7 cellular contexts compared by ENCODE assay signal in genomic region chr1:153881764-153882163, GRCh38. TPM values are rescaled to one million over a fixed set of nuclear protein-coding genes. Genes with fewer than 3 reads are reported as not detected.
A peak's percentile ranks its signal among the peaks of the same experiment; 100 is the strongest.
DNase-seq lines count a peak whose midpoint lies in the region; ATAC-seq and TF ChIP-seq lines count a peak whose summit lies in the region.

No MANE protein-coding gene starts in this region.

- peaks cover 99% of the 10 kb centered on the region for H4K20me1 ChIP-seq in smooth muscle cell (ENCODE audit: low read depth)

- DNase-seq in NCI-H69 (lab: John Stamatoyannopoulos, UW): peak; percentile 93
- peak; percentile 50 for DNase-seq in fibroblast of pulmonary artery (ENCODE audit: low read depth)
- no peak for DNase-seq in smooth muscle cell (lab: John Stamatoyannopoulos, UW; ENCODE audit: unreplicated experiment)
- no peak for DNase-seq in mesenteric fat pad (ENCODE audit: low spot score)
- no peak for DNase-seq in chondrocyte (ENCODE audit: low spot score)

- H3K4me1 ChIP-seq in HUES48 (ENCODE audit: control insufficient read depth, insufficient read depth, low read length): peaks cover 22% of the 10 kb centered on the region
- H3K4me1 ChIP-seq in smooth muscle cell (ENCODE audit: low read depth): peaks cover 16% of the 10 kb centered on the region

- H3K27ac Mint-ChIP-seq in chondrocyte (ENCODE audit: unreplicated experiment): no peak overlapping the region

- H3K27me3 ChIP-seq in HUES48 (ENCODE audit: control insufficient read depth, insufficient read depth, low read length) (no peaks in the 10 kb centered on the region), smooth muscle cell (ENCODE audit: low read depth) (no peaks in the 10 kb centered on the region)

- TF ChIP-seq CTCF in fibroblast of pulmonary artery (IDR thresholded peaks at IDR 0.05; ENCODE audit: low read length, missing control alignments): no peak
- no peak for TF ChIP-seq CTCF in smooth muscle cell (IDR thresholded peaks at IDR 0.05; ENCODE audit: borderline replicate concordance, insufficient read depth, poor library complexity, severe bottlenecking)
- no peak for TF ChIP-seq CTCF in chondrocyte (IDR thresholded peaks at IDR 0.05)

- H3K36me3 ChIP-seq in HUES48 (ENCODE audit: control insufficient read depth, insufficient read depth, low read length): no peaks in the 10 kb centered on the region
- H3K36me3 ChIP-seq in smooth muscle cell (ENCODE audit: low read depth): no peaks in the 10 kb centered on the region

- H3K4me3 ChIP-seq in HUES48 (ENCODE audit: low read depth, low read length): no peak overlapping the region
- peak overlapping the region; percentile 47 for H3K4me3 ChIP-seq in fibroblast of pulmonary artery (replicated peaks; ENCODE audit: low read depth, low read length)
- peak overlapping the region; percentile 30 for H3K4me3 ChIP-seq in smooth muscle cell

- no peaks in the 10 kb centered on the region for H3K27me3 Mint-ChIP-seq in chondrocyte (ENCODE audit: low read depth)

- no peaks in the 10 kb centered on the region for H3K36me3 Mint-ChIP-seq in chondrocyte (ENCODE audit: low read depth)

- H3K4me2 ChIP-seq in smooth muscle cell: peak overlapping the region; percentile 62

- no peaks in the 10 kb centered on the region for H3K9me3 ChIP-seq in HUES48 (ENCODE audit: control insufficient read depth, insufficient read depth, low read length)
- H3K9me3 ChIP-seq in smooth muscle cell (replicated peaks; ENCODE audit: low read depth): no peaks in the 10 kb centered on the region

- H3F3A ChIP-seq in smooth muscle cell (ENCODE audit: low read depth): peaks cover 5% of the 10 kb centered on the region

- no peak for ATAC-seq in HG03457 (IDR thresholded peaks at IDR 0.05; ENCODE audit: unreplicated experiment)

- 73% methylated on average over 9 of the region's 9 CpGs for WGBS in smooth muscle cell (ENCODE audit: low lambda C conversion rate)

- H3K27ac ChIP-seq in HUES48 (ENCODE audit: low read depth, low read length) (peak overlapping the region; percentile 44), smooth muscle cell (ENCODE audit: low read depth) (peak overlapping the region; percentile 36)

- H2AFZ ChIP-seq in smooth muscle cell (ENCODE audit: low read depth): no peak overlapping the region

- no peaks in the 10 kb centered on the region for H3K9me3 Mint-ChIP-seq in chondrocyte (ENCODE audit: low read depth)

- H3K4me1 Mint-ChIP-seq in chondrocyte (ENCODE audit: low read depth): peaks cover 4% of the 10 kb centered on the region

- peaks cover 100% of the 10 kb centered on the region for H3K79me2 ChIP-seq in smooth muscle cell (ENCODE audit: low read depth)

- no peak overlapping the region for H3K4me3 Mint-ChIP-seq in chondrocyte (ENCODE audit: unreplicated experiment)

- no peak overlapping the region for H3K9ac ChIP-seq in HUES48 (ENCODE audit: low read depth, low read length)
- H3K9ac ChIP-seq in smooth muscle cell (ENCODE audit: low read depth): no peak overlapping the region

RNA-seq across cellular contexts. Expression of gene GATAD2B, which starts 41.0 kb away (rescaled TPM):
- total RNA-seq in smooth muscle cell: 13.2 and 24.9 TPM in 2 replicates
- 7.8 and 10.0 TPM in 2 replicates for polyA plus RNA-seq in smooth muscle cell
- 37.4 TPM for total RNA-seq in mesenteric fat pad
- total RNA-seq in chondrocyte: 46.4 to 48.1 TPM (median 47.0 TPM) in 3 replicates

Comparison
In these comparisons a context has a peak if more than half of its experiments do, and no peak if none do; other contexts are left out.
1. DNase-seq: peak in NCI-H69 (single experiment) and fibroblast of pulmonary artery (single experiment); none in smooth muscle cell (single experiment), mesenteric fat pad (single experiment) and chondrocyte (single experiment).